24 cellular contexts compared by ENCODE assay signal in the genomic region with DNA sequence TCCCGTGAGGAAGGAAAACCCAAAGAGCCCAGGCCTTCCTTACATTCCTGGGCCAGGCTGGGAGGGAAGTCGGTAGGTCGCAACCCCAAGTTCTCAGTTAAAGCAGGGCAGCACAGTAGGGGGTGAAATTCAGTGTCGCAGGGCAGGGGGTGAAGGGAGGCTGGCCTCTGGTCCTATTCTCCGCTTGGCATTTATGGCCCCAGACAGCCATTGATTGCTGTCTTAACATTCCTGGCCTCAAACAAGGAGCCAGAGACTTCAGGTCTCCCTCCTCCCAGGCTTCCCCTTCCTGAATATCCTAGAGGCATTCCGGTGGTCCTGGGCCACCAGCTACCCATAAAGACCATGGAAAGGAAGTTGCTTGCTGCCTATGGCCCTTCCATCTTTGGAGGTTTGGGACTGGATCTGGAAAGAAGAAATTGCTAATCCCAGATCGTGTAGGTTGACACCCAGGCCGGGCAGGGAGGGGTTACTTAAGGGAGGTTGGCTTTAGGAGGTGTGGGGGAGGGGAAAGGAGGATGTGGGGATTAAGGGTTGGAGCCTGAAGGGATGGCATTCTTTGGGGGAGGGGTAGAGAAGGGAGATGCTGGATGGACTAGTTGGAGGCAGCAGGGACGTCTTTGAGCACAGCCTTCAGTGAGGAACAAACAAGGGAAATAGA. TPM values are rescaled to one million over a fixed set of nuclear protein-coding genes. Genes with fewer than 3 reads are reported as not detected.
DNase-seq lines count a peak whose midpoint lies in the region; ATAC-seq and TF ChIP-seq lines count a peak whose summit lies in the region.
"Had no signal": no experiment of that assay in that cellular context is flagged by ENCODE, and none has a peak within 500 bp of the region (broad histone marks: within the 10 kb centered on the region; RNA-seq: fewer than 3 reads in every experiment).

No MANE protein-coding gene starts in this region.

- no peak overlapping the region for H4K8ac ChIP-seq in mesendoderm (ENCODE audit: low read depth, low read length)

- H3K79me2 ChIP-seq in mesendoderm (ENCODE audit: control insufficient read depth, insufficient read depth, low read length), result peaks cover 51% of the 10 kb centered on the region

- H3K4me3 ChIP-seq in A673 (ENCODE audit: low read depth, low read length, poor library complexity, severe bottlenecking) (no peak overlapping the region), HUES48 (ENCODE audit: low read depth, low read length) (peak overlapping the region; percentile 100), mesendoderm (ENCODE audit: low read length) (peak overlapping the region; percentile 99), left lung (no peak overlapping the region)
- H3K4me3 ChIP-seq: GM12878 had no signal

- H3K36me3 ChIP-seq in A673 (ENCODE audit: insufficient read depth, low read length, poor library complexity, severe bottlenecking) (no peaks in the 10 kb centered on the region), HUES48 (ENCODE audit: control insufficient read depth, insufficient read depth, low read length) (peaks cover 50% of the 10 kb centered on the region), mesendoderm (ENCODE audit: control insufficient read depth, insufficient read depth, low read length) (peaks cover 2% of the 10 kb centered on the region), left lung (no peaks in the 10 kb centered on the region)

- peak overlapping the region; percentile 100 for H3K56ac ChIP-seq in mesendoderm (ENCODE audit: low read length)

- no peak for TF ChIP-seq CTCF in A673 (conservative IDR thresholded peaks at IDR 0.05; ENCODE audit: low read depth, low read length)
- TF ChIP-seq CTCF in left lung (IDR thresholded peaks at IDR 0.05), result no peak

- H2AK5ac ChIP-seq in mesendoderm (ENCODE audit: low read length), result peak overlapping the region; percentile 88

- peak overlapping the region; percentile 99 for H3K9ac ChIP-seq in HUES48 (ENCODE audit: low read depth, low read length)
- peak overlapping the region; percentile 100 for H3K9ac ChIP-seq in mesendoderm (ENCODE audit: low read length)
- H3K9ac ChIP-seq: KMS-11 had no signal

- H3K4me1 ChIP-seq in A673 (ENCODE audit: insufficient read depth, low read length, poor library complexity, severe bottlenecking) (no peaks in the 10 kb centered on the region), HUES48 (ENCODE audit: control insufficient read depth, insufficient read depth, low read length) (peaks cover 54% of the 10 kb centered on the region), mesendoderm (ENCODE audit: control insufficient read depth, low read depth, low read length) (peaks cover 22% of the 10 kb centered on the region), left lung (peaks cover 0 to 12% of the 10 kb centered on the region in 2 donors)

- intact Hi-C loops in A673 (cut with micrococcal nuclease; ENCODE audit: unreplicated experiment) (no loop called here), left lung (cut with DNase I) (no loop called here)

- peak overlapping the region; percentile 93 for H3K4ac ChIP-seq in mesendoderm (ENCODE audit: low read depth, low read length)

- no peak overlapping the region for H2BK15ac ChIP-seq in mesendoderm (replicated peaks; ENCODE audit: low read depth)

- H3K9me3 ChIP-seq in A673 (ENCODE audit: low read depth, low read length, poor library complexity, severe bottlenecking) (no peaks in the 10 kb centered on the region), HUES48 (ENCODE audit: control insufficient read depth, insufficient read depth, low read length) (no peaks in the 10 kb centered on the region), left lung (no peaks in the 10 kb centered on the region)

- no peak overlapping the region for H3K23ac ChIP-seq in mesendoderm (ENCODE audit: low read length)

- peaks cover 12% of the 10 kb centered on the region for H3K79me1 ChIP-seq in mesendoderm (ENCODE audit: low read length)

- CTCF ChIA-PET in A673 (lab: Charles Lee), result no interaction called here

- no CpG with 5 or more reads among the region's 9 CpGs for WGBS in mesendoderm (ENCODE audit: extremely low coverage, insufficient coverage, low lambda C conversion rate)

- peak overlapping the region; percentile 62 for H2BK120ac ChIP-seq in mesendoderm (ENCODE audit: low read depth, low read length)

- no peak overlapping the region for H4K5ac ChIP-seq in mesendoderm (ENCODE audit: low read length)

- H3K4me2 ChIP-seq in mesendoderm (ENCODE audit: low read length), result peak overlapping the region; percentile 73
- H3K4me2 ChIP-seq: KMS-11 had no signal

- peak overlapping the region; percentile 100 for H2BK5ac ChIP-seq in mesendoderm (ENCODE audit: low read length)

- DNase-seq in A673 (ENCODE audit: low spot score), result peak; percentile 39
- DNase-seq in ecto neural progenitor cell (ENCODE audit: low spot score), result peak; percentile 83
- DNase-seq in mesendoderm, result peak; percentile 99
- DNase-seq in left lung, result no peak
- DNase-seq in NCI-H1048 (lab: John Stamatoyannopoulos, UW), result no peak
- DNase-seq in activated effector memory CD4-positive, alpha-beta T cell treated with anti-CD3 and anti-CD28 coated beads, Interleukin-2, amount 50 U/mL, for 16 hours, result no peak
- DNase-seq: ACHN; activated CD4-positive, alpha-beta T cell treated with anti-CD3 and anti-CD28 coated beads, Interleukin-2, amount 50 U/mL, for 48 hours; activated naive CD4-positive, alpha-beta T cell; anterior cingulate cortex; C1 segment of cervical spinal cord; nucleus accumbens; OCI-M1; right cardiac atrium; SHP77; T-helper 1 cell had no signal

- peaks cover 75% of the 10 kb centered on the region for H3K27me3 ChIP-seq in A673 (replicated peaks; ENCODE audit: insufficient read depth, low read depth, low read length, poor library complexity)
- no peaks in the 10 kb centered on the region for H3K27me3 ChIP-seq in HUES48 (ENCODE audit: control insufficient read depth, insufficient read depth, low read length)
- no peaks in the 10 kb centered on the region for H3K27me3 ChIP-seq in mesendoderm (ENCODE audit: insufficient read depth, low read length, poor library complexity)
- peaks cover 59 to 89% of the 10 kb centered on the region in 2 donors for H3K27me3 ChIP-seq in left lung

- BruUV-seq in A673 (replicated peaks; lab: Mats Ljungman, UMichigan), result no TSS peak

- POLR2A ChIA-PET in A673 (lab: Charles Lee; ENCODE audit: low non-redundant PET), result no interaction called here

- H3K18ac ChIP-seq in mesendoderm (ENCODE audit: low read length), result peak overlapping the region; percentile 81

- ATAC-seq in left lung (no peak), GM18873 (IDR thresholded peaks at IDR 0.05; ENCODE audit: low FRiP score, unreplicated experiment) (no peak)
- ATAC-seq: GM12878, right cardiac atrium had no signal

- H3K27ac ChIP-seq in A673 (ENCODE audit: low read depth, low read length, poor library complexity, severe bottlenecking), result no peak overlapping the region
- peak overlapping the region; percentile 95 for H3K27ac ChIP-seq in HUES48 (ENCODE audit: low read depth, low read length)
- peak overlapping the region; percentile 98 for H3K27ac ChIP-seq in mesendoderm (ENCODE audit: low read depth, low read length)
- no peak overlapping the region for H3K27ac ChIP-seq in left lung
- H3K27ac ChIP-seq: KMS-11 had no signal

RNA-seq across cellular contexts. Expression of a gene that starts 1.7 kb away (rescaled TPM):
- total RNA-seq in A673 (2021), result 0.15 and 0.39 TPM in 2 replicates
- polyA plus RNA-seq in mesendoderm (2013, experiment 1 of 2), result 665 TPM
- 652 TPM for polyA plus RNA-seq in mesendoderm (2013, experiment 2 of 2)
- not detected for total RNA-seq in left lung
- total RNA-seq: cerebellum, fibroblast of lung, mononuclear cell, right cardiac atrium, subcutaneous adipose tissue had no signal
- polyA plus RNA-seq: right cardiac atrium had no signal

RNA-seq across cellular contexts. Expression of a gene that starts 19.8 kb away (rescaled TPM):
- total RNA-seq in A673 (2021) (50.7 and 53.6 TPM in 2 replicates), left lung (10 to 100 TPM; 49.6 to 56.0 TPM)
- 26.4 TPM for polyA plus RNA-seq in mesendoderm (2013, experiment 1 of 2)
- polyA plus RNA-seq in mesendoderm (2013, experiment 2 of 2), result 25.9 TPM

RNA-seq across cellular contexts. Expression of a gene that starts 39.8 kb away (rescaled TPM):
- not detected in 2 replicates for total RNA-seq in A673 (2021)
- 1.4 TPM for polyA plus RNA-seq in mesendoderm (2013, experiment 1 of 2)
- 1.5 TPM for polyA plus RNA-seq in mesendoderm (2013, experiment 2 of 2)
- under 1 TPM; 0.47 to 0.86 TPM for total RNA-seq in left lung
- total RNA-seq: cerebellum, fibroblast of lung, GM12878, subcutaneous adipose tissue had no signal
- polyA plus RNA-seq: fibroblast of lung, GM12878, right cardiac atrium had no signal

RNA-seq across cellular contexts. Expression of a gene that starts 58.4 kb away (rescaled TPM):
- not detected in 2 replicates for total RNA-seq in A673 (2021)
- polyA plus RNA-seq in mesendoderm (2013, experiment 1 of 2), result 3.8 TPM
- polyA plus RNA-seq in mesendoderm (2013, experiment 2 of 2), result 4.4 TPM
- total RNA-seq in left lung, result 1 to 10 TPM; 2.0 to 7.6 TPM
- total RNA-seq: fibroblast of lung, right cardiac atrium, subcutaneous adipose tissue had no signal
- polyA plus RNA-seq: fibroblast of lung, right cardiac atrium had no signal

RNA-seq across cellular contexts. Expression of a gene that starts 59.9 kb away (rescaled TPM):
- total RNA-seq in A673 (2021) (1,074 and 1,080 TPM in 2 replicates), left lung (100 to 1,000 TPM; 266 to 355 TPM)
- polyA plus RNA-seq in mesendoderm (2013, experiment 1 of 2), result 909 TPM
- polyA plus RNA-seq in mesendoderm (2013, experiment 2 of 2), result 895 TPM

Comparison
In these comparisons a context has a peak if more than half of its experiments do, and no peak if none do; other contexts are left out.
1. DNase-seq: peak in A673 (single experiment), ecto neural progenitor cell (single experiment) and mesendoderm (single experiment); none in left lung (0 of 2), NCI-H1048 (single experiment) and activated effector memory CD4-positive, alpha-beta T cell treated with anti-CD3 and anti-CD28 coated beads, Interleukin-2, amount 50 U/mL, for 16 hours (single experiment).
2. H3K27ac ChIP-seq: peak in HUES48 (single experiment) and mesendoderm (single experiment); none in A673 (single experiment) and left lung (0 of 2).
3. H3K4me3 ChIP-seq: peak in HUES48 (single experiment) and mesendoderm (single experiment); none in A673 (single experiment) and left lung (0 of 2).